Comparison of ENCODE assay signal across 8 cellular contexts in genomic region chr13:33817843-33818661, GRCh38. TPM values are rescaled to one million over a fixed set of nuclear protein-coding genes. Genes with fewer than 3 reads are reported as not detected.
DNase-seq lines count a peak whose midpoint lies in the region; ATAC-seq lines count a peak whose summit lies in the region.

A gene with protein sequence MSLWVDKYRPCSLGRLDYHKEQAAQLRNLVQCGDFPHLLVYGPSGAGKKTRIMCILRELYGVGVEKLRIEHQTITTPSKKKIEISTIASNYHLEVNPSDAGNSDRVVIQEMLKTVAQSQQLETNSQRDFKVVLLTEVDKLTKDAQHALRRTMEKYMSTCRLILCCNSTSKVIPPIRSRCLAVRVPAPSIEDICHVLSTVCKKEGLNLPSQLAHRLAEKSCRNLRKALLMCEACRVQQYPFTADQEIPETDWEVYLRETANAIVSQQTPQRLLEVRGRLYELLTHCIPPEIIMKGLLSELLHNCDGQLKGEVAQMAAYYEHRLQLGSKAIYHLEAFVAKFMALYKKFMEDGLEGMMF (plus strand): TSS chr13:33818149. CDS start chr13:33818179, 30 bp downstream.

- CTCF ChIA-PET in CD8-positive, alpha-beta memory T cell (lab: Charles Lee): interaction anchor here (0.5 to 1.7 kb wide), 7 partner anchors 9 to 1423 kb away, joined by 3 to 4 read pairs (median 3); no protein-coding TSS in a partner anchor
- CTCF ChIA-PET in activated CD8-positive, alpha-beta memory T cell treated with anti-CD3 and anti-CD28 coated beads for 36 hours (lab: Charles Lee): no interaction called here

- no peaks in the 10 kb centered on the region for H3K27me3 ChIP-seq in CD8-positive, alpha-beta memory T cell (ENCODE audit: insufficient read depth, low read length, poor library complexity, severe bottlenecking)
- no peaks in the 10 kb centered on the region for H3K27me3 ChIP-seq in effector memory CD4-positive, alpha-beta T cell (replicated peaks; ENCODE audit: control insufficient read depth, insufficient read depth, low read length, poor library complexity, severe bottlenecking)

- H3K4me3 Mint-ChIP-seq in CD8-positive, alpha-beta memory T cell: peak within 1 kb of the TSS; percentile 86 to 98 (median 95)

- H3K4me1 ChIP-seq in CD8-positive, alpha-beta memory T cell (ENCODE audit: insufficient read depth, low read length): peaks cover 13% of the 10 kb centered on the region
- H3K4me1 ChIP-seq in effector memory CD4-positive, alpha-beta T cell (ENCODE audit: control insufficient read depth, insufficient read depth, low read length, poor library complexity, severe bottlenecking): peaks cover 4% of the 10 kb centered on the region

- peak within 1 kb of the TSS; percentile 64 for H3K27ac ChIP-seq in CD8-positive, alpha-beta memory T cell (ENCODE audit: low read depth, low read length)
- H3K27ac ChIP-seq in effector memory CD4-positive, alpha-beta T cell (ENCODE audit: insufficient read depth, low read length, poor library complexity, severe bottlenecking): peak within 1 kb of the TSS; percentile 50

- peak within 1 kb of the TSS; percentile 86 for H3K4me3 ChIP-seq in CD8-positive, alpha-beta memory T cell (ENCODE audit: low read length)
- H3K4me3 ChIP-seq in effector memory CD4-positive, alpha-beta T cell (ENCODE audit: insufficient read depth, low read depth, low read length, poor library complexity, severe bottlenecking): peak within 1 kb of the TSS; percentile 92

- H3K36me3 Mint-ChIP-seq in CD8-positive, alpha-beta memory T cell: peaks cover 0 to 26% (median 2%) of the 10 kb centered on the region in 3 donors

- peak; percentile 67 for ATAC-seq in GM19468 (IDR thresholded peaks at IDR 0.05; ENCODE audit: extremely low read depth, unreplicated experiment)

- peak within 1 kb of the TSS; percentile 84 to 97 (median 94) for H3K27ac Mint-ChIP-seq in CD8-positive, alpha-beta memory T cell

- peak; percentile 84 to 93 (median 86) for DNase-seq in CD8-positive, alpha-beta memory T cell
- DNase-seq in HT-29 (ENCODE audit: low spot score) (peak; percentile 98), NOMO-1 (lab: John Stamatoyannopoulos, UW; ENCODE audit: unreplicated experiment in 2 of 2) (peak; percentile 93 to 94), medulla oblongata (ENCODE audit: extremely low spot score) (peak; percentile 94)
- DNase-seq in effector memory CD4-positive, alpha-beta T cell: peak; percentile 76 to 84 (median 78)
- DNase-seq in stimulated activated CD8-positive, alpha-beta memory T cell treated with anti-CD3 and anti-CD28 coated beads, Interleukin-12 subunit alpha, Interleukin-12 subunit beta, amount 100 ng/mL, for 1 hour (ENCODE audit: low read depth): peak; percentile 88

- peaks cover 17 to 21% (median 19%) of the 10 kb centered on the region in 3 donors for H3K4me1 Mint-ChIP-seq in CD8-positive, alpha-beta memory T cell

- peaks cover 0 to 2% (median 0%) of the 10 kb centered on the region in 5 donors for H3K9me3 Mint-ChIP-seq in CD8-positive, alpha-beta memory T cell

- H3K36me3 ChIP-seq in CD8-positive, alpha-beta memory T cell (ENCODE audit: insufficient read depth, low read length): no peaks in the 10 kb centered on the region
- no peaks in the 10 kb centered on the region for H3K36me3 ChIP-seq in effector memory CD4-positive, alpha-beta T cell (ENCODE audit: control insufficient read depth, insufficient read depth, low read length)

- peaks cover 0 to 4% of the 10 kb centered on the region in 2 donors for H3K27me3 Mint-ChIP-seq in CD8-positive, alpha-beta memory T cell

- POLR2A ChIA-PET in CD8-positive, alpha-beta memory T cell (lab: Charles Lee): interaction anchor here (0.7 to 1.7 kb wide), 2 partner anchors 47 to 275 kb away, joined by 3 to 4 read pairs; no protein-coding TSS in a partner anchor
- POLR2A ChIA-PET in activated CD8-positive, alpha-beta memory T cell treated with anti-CD3 and anti-CD28 coated beads for 36 hours (lab: Charles Lee): interaction anchor here (0.6 to 1.0 kb wide), 2 partner anchors 10 to 31 kb away, joined by 4 to 7 read pairs; no protein-coding TSS in a partner anchor

- no peaks in the 10 kb centered on the region for H3K9me3 ChIP-seq in CD8-positive, alpha-beta memory T cell (ENCODE audit: low read length)
- H3K9me3 ChIP-seq in effector memory CD4-positive, alpha-beta T cell (ENCODE audit: control insufficient read depth, low read length): no peaks in the 10 kb centered on the region

RNA-seq across cellular contexts. Expression of the gene that starts here (rescaled TPM):
- 10 to 100 TPM; 58.0 to 59.2 TPM for total RNA-seq in CD8-positive, alpha-beta memory T cell
- 3.4 TPM for polyA plus RNA-seq in CD8-positive, alpha-beta memory T cell
- 28.1 and 29.3 TPM in 2 replicates for total RNA-seq in HT-29 (2014; rRNA removed; shearing (Covaris generic))
- total RNA-seq in activated CD8-positive, alpha-beta memory T cell treated with anti-CD3 and anti-CD28 coated beads for 36 hours: 10 to 100 TPM; 69.1 to 69.8 TPM

Comparison
In these comparisons a context has a peak if more than half of its experiments do, and no peak if none do; other contexts are left out.
1. Peak in every context shown above with its lines: DNase-seq, ATAC-seq, H3K4me3 ChIP-seq and H3K27ac ChIP-seq.